ENCODE assay signal across 34 cellular contexts in the genomic region with DNA sequence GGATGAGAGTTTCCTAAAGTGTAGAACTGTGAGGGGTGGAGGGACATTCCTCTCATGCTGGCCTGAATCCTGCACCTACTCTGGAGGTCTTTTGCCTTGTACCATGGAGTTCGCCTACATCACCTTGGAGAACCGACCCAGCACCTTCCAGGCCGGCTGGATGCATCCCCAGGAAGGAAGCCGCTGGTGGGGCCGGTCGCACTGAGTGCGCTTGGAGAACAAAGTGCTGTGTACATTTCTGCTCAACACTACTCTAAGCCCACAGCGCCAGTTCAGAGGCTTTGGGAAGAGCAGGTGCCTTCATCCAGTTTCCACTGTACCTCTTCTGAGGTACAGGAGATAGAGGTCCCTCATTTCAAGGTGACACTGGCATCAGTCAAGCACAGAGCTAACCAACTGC.
"Had no signal": no experiment of that assay in that cellular context is flagged by ENCODE, and none has a peak within 500 bp of the region (broad histone marks: within the 10 kb centered on the region; RNA-seq: fewer than 3 reads in every experiment).

No MANE protein-coding gene starts in this region.

- H3K4me3 ChIP-seq: adrenal gland, body of pancreas, colonic mucosa, esophagus squamous epithelium, gastroesophageal sphincter, heart right ventricle, hepatocyte had no signal

- H3K79me2 ChIP-seq: hepatocyte had no signal

- H3K27me3 ChIP-seq: adrenal gland, body of pancreas, colonic mucosa, esophagus squamous epithelium, gastroesophageal sphincter, heart right ventricle, hepatocyte had no signal

- DNase-seq: activated B cell treated with CpG ODN at 0.5 μM for 24 hours; activated CD4-positive, alpha-beta T cell treated with anti-CD3 and anti-CD28 coated beads for 48 hours; activated CD4-positive, alpha-beta T cell treated with anti-CD3 and anti-CD28 coated beads, Interleukin-2, amount 50 U/mL, for 1 hour; activated CD4-positive, alpha-beta T cell treated with anti-CD3 and anti-CD28 coated beads, Interleukin-2, amount 50 U/mL, for 48 hours; activated CD8-positive, alpha-beta memory T cell treated with anti-CD3 and anti-CD28 coated beads, Interleukin-2, amount 50 U/mL, for 48 hours; activated effector memory CD4-positive, alpha-beta T cell treated with anti-CD3 and anti-CD28 coated beads, Interleukin-2, amount 50 U/mL, for 16 hours; activated naive CD4-positive, alpha-beta T cell treated with anti-CD3 and anti-CD28 coated beads for 36 hours; activated naive CD8-positive, alpha-beta T cell treated with anti-CD3 and anti-CD28 coated beads for 36 hours; activated naive CD8-positive, alpha-beta T cell treated with anti-CD3 and anti-CD28 coated beads, Interleukin-2, amount 50 U/mL, for 24 hours; activated T-cell treated with anti-CD3 and anti-CD28 coated beads, Interleukin-2, amount 50 U/mL, for 48 hours; adrenal gland; amygdala; aorta; body of pancreas; caudate nucleus; cerebellar nuclear complex; colonic mucosa; effector CD8-positive, alpha-beta T cell; esophagus squamous epithelium; foreskin melanocyte; heart right ventricle; T-helper 17 cell; T1000; WERI-Rb-1 had no signal

- H3K9me3 ChIP-seq: adrenal gland, body of pancreas, colonic mucosa, esophagus squamous epithelium, gastroesophageal sphincter had no signal

- H3K27me3 Mint-ChIP-seq: activated B cell treated with CpG ODN at 0.5 μM for 24 hours; activated naive CD4-positive, alpha-beta T cell treated with anti-CD3 and anti-CD28 coated beads, Interleukin-2, amount 50 U/mL, for 24 hours; activated naive CD8-positive, alpha-beta T cell treated with anti-CD3 and anti-CD28 coated beads for 36 hours; activated naive CD8-positive, alpha-beta T cell treated with anti-CD3 and anti-CD28 coated beads, Interleukin-2, amount 50 U/mL, for 24 hours had no signal

- H2AFZ ChIP-seq: hepatocyte had no signal

- H3K27ac Mint-ChIP-seq: activated B cell treated with CpG ODN at 0.5 μM for 24 hours; activated naive CD4-positive, alpha-beta T cell treated with anti-CD3 and anti-CD28 coated beads for 36 hours; activated naive CD4-positive, alpha-beta T cell treated with anti-CD3 and anti-CD28 coated beads, Interleukin-2, amount 50 U/mL, for 24 hours; activated naive CD8-positive, alpha-beta T cell treated with anti-CD3 and anti-CD28 coated beads for 36 hours; activated naive CD8-positive, alpha-beta T cell treated with anti-CD3 and anti-CD28 coated beads, Interleukin-2, amount 50 U/mL, for 24 hours; activated T-helper 1 cell treated with anti-CD3 and anti-CD28 coated beads, Interleukin-12 subunit alpha, Interleukin-12 subunit beta, Interleukin-2, Interleukin-4 antibody, amounts not matched to agents 30 ng/mL and 10 ng/mL and 1 ng/mL, durations not matched to agents 14 hours and 24 hours and 36 hours; activated T-helper 2 cell treated with anti-CD3 and anti-CD28 coated beads, Interferon-gamma antibody, Interleukin-2, Interleukin-4, amounts not matched to agents 10 μg/mL and 5 μg/mL and 100 μg/mL, durations not matched to agents 14 hours and 24 hours and 36 hours; T-helper 17 cell; T-helper 2 cell treated with Interferon-gamma antibody and Interleukin-4, amounts not matched to agents 5 μg/mL and 100 μg/mL, for 36 hours had no signal

- H3K4me1 ChIP-seq: adrenal gland, body of pancreas, colonic mucosa, gastroesophageal sphincter, heart right ventricle had no signal

- ATAC-seq: activated CD4-positive, CD25-positive, alpha-beta regulatory T cell treated with anti-CD3 and anti-CD28 coated beads, Interleukin-2, amount 50 U/mL, for 24 hours; activated naive CD8-positive, alpha-beta T cell treated with anti-CD3 and anti-CD28 coated beads, Interleukin-2, amount 50 U/mL, for 24 hours; body of pancreas; gastroesophageal sphincter; heart right ventricle; T-helper 17 cell had no signal

- H3K4me3 Mint-ChIP-seq: activated B cell treated with CpG ODN at 0.5 μM for 24 hours; activated naive CD4-positive, alpha-beta T cell treated with anti-CD3 and anti-CD28 coated beads for 36 hours; activated naive CD4-positive, alpha-beta T cell treated with anti-CD3 and anti-CD28 coated beads, Interleukin-2, amount 50 U/mL, for 24 hours; activated naive CD8-positive, alpha-beta T cell treated with anti-CD3 and anti-CD28 coated beads for 36 hours; activated naive CD8-positive, alpha-beta T cell treated with anti-CD3 and anti-CD28 coated beads, Interleukin-2, amount 50 U/mL, for 24 hours; activated T-helper 1 cell treated with anti-CD3 and anti-CD28 coated beads, Interleukin-12 subunit alpha, Interleukin-12 subunit beta, Interleukin-2, Interleukin-4 antibody, amounts not matched to agents 30 ng/mL and 10 ng/mL and 1 ng/mL, durations not matched to agents 14 hours and 24 hours and 36 hours; T-helper 17 cell; T-helper 2 cell treated with Interferon-gamma antibody and Interleukin-4, amounts not matched to agents 5 μg/mL and 100 μg/mL, for 36 hours had no signal

- H3K27ac ChIP-seq: adrenal gland, body of pancreas, colonic mucosa, epithelial cell of prostate, esophagus squamous epithelium, gastroesophageal sphincter, heart right ventricle, hepatocyte, WERI-Rb-1 had no signal

- FAIRE-seq: endometrium, endothelial cell of umbilical vein had no signal

- H3K9me3 Mint-ChIP-seq: activated B cell treated with CpG ODN at 0.5 μM for 24 hours; activated naive CD4-positive, alpha-beta T cell treated with anti-CD3 and anti-CD28 coated beads for 36 hours; activated naive CD4-positive, alpha-beta T cell treated with anti-CD3 and anti-CD28 coated beads, Interleukin-2, amount 50 U/mL, for 24 hours; activated naive CD8-positive, alpha-beta T cell treated with anti-CD3 and anti-CD28 coated beads for 36 hours had no signal

- H3K36me3 ChIP-seq: adrenal gland, colonic mucosa, esophagus squamous epithelium, gastroesophageal sphincter, heart right ventricle, WERI-Rb-1 had no signal

- H3K4me2 ChIP-seq: hepatocyte had no signal
